ENCODE assay signal across 8 cellular contexts in the genomic region with DNA sequence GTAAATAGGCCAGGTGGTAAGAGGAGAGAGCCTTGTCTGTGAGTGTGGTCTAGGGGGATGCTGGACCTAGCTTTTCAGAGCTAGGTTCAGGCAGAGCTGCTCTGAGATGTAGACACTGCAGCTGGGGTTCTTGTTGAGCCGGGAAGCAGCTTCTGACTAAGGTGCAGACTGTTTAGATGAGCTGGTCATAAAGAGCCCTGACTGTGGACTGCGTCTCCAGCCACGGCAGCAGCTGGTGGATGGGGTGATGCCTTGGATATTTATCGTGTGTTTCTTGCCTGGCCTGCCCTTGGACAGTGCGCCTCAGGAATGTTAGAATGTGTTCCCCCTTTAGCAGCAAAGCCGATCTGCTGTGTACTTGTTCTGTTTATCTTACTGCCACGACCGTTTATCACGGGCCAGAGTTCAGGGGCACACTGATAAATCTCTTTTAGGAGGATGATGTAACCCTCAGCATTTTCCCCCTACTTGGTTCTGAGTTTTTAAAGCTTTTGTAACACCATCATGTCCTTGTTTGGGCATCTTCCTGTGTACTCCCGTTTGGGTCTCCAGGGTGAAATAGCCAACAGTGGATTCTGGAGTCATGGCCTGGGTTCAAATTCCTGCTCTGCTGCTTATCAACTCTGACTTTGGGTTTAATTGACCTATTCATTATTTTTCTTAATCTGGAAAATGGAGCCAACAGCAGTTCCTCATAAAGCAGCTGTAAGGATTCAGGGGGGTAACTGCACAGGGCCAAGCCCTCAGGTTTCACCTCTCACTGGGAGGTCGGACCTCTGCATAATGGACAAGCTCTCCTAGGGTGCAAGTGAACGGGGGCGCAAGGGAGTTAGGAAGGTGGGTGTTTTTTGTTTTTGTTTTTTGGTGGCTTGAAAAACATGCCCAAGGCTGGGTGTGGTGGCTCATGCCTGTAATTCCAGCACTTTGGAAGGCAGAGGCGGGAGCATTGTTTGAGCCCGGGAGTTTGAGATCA. TPM values are rescaled to one million over a fixed set of nuclear protein-coding genes. Genes with fewer than 3 reads are reported as not detected.
DNase-seq lines count a peak whose midpoint lies in the region; ATAC-seq and TF ChIP-seq lines count a peak whose summit lies in the region.

No MANE protein-coding gene starts in this region.

- H3K36me3 Mint-ChIP-seq in T-helper 2 cell treated with Interferon-gamma antibody and Interleukin-4, amounts not matched to agents 5 μg/mL and 100 μg/mL, for 36 hours (ENCODE audit: low read depth), result no peaks in the 10 kb centered on the region

- H3K9me3 ChIP-seq in ascending aorta, result no peaks in the 10 kb centered on the region
- H3K9me3 ChIP-seq in thoracic aorta, result no peaks in the 10 kb centered on the region

- H3K4me3 ChIP-seq in ascending aorta (peak overlapping the region in 1 of 2 donors; percentile 14), thoracic aorta (peak overlapping the region; percentile 40)

- peak; percentile 45 for ATAC-seq in thoracic aorta (ENCODE audit: insufficient number of reproducible peaks, low FRiP score, low read depth)
- ATAC-seq in HG03280 (IDR thresholded peaks at IDR 0.05; ENCODE audit: unreplicated experiment), result no peak

- peaks cover 4% of the 10 kb centered on the region for H3K4me1 Mint-ChIP-seq in T-helper 2 cell treated with Interferon-gamma antibody and Interleukin-4, amounts not matched to agents 5 μg/mL and 100 μg/mL, for 36 hours (ENCODE audit: low read depth)

- no peak overlapping the region for H3K27ac Mint-ChIP-seq in T-helper 2 cell treated with Interferon-gamma antibody and Interleukin-4, amounts not matched to agents 5 μg/mL and 100 μg/mL, for 36 hours

- H3K27ac ChIP-seq in ascending aorta (peak overlapping the region; percentile 72 to 86), thoracic aorta (peak overlapping the region; percentile 76 to 77)

- no peaks in the 10 kb centered on the region for H3K27me3 Mint-ChIP-seq in T-helper 2 cell treated with Interferon-gamma antibody and Interleukin-4, amounts not matched to agents 5 μg/mL and 100 μg/mL, for 36 hours (ENCODE audit: low read depth)

- DNase-seq in HuH-7 (ENCODE audit: low spot score) (peak; percentile 17), ascending aorta (ENCODE audit: low spot score in 2 of 2) (peak in 1 of 2 donors; percentile 79), iris pigment epithelial cell (ENCODE audit: low read depth) (peak; percentile 97), thoracic aorta (ENCODE audit: low spot score) (no peak), occipital lobe (lab: John Stamatoyannopoulos, UW) (no peak), superior temporal gyrus (ENCODE audit: extremely low spot score) (no peak)
- no peak for DNase-seq in T-helper 2 cell treated with Interferon-gamma antibody and Interleukin-4, amounts not matched to agents 5 μg/mL and 100 μg/mL, for 36 hours (ENCODE audit: low spot score)

- peaks cover 8 to 51% of the 10 kb centered on the region in 2 donors for H3K4me1 ChIP-seq in ascending aorta
- H3K4me1 ChIP-seq in thoracic aorta (ENCODE audit: control insufficient read depth in 1 of 2, low read depth in 2 of 2), result peaks cover 17 to 84% of the 10 kb centered on the region in 2 donors

- intact Hi-C loops in ascending aorta (cut with DNase I), result no loop called here

- H3K4me3 Mint-ChIP-seq in T-helper 2 cell treated with Interferon-gamma antibody and Interleukin-4, amounts not matched to agents 5 μg/mL and 100 μg/mL, for 36 hours, result no peak overlapping the region

- H3K9me3 Mint-ChIP-seq in T-helper 2 cell treated with Interferon-gamma antibody and Interleukin-4, amounts not matched to agents 5 μg/mL and 100 μg/mL, for 36 hours, result no peaks in the 10 kb centered on the region

- TF ChIP-seq CTCF in ascending aorta (IDR thresholded peaks at IDR 0.05) (no peak), thoracic aorta (IDR thresholded peaks at IDR 0.05) (no peak)

- H3K36me3 ChIP-seq in ascending aorta, result peaks cover 0 to 4% of the 10 kb centered on the region in 2 donors
- no peaks in the 10 kb centered on the region for H3K36me3 ChIP-seq in thoracic aorta

- no peaks in the 10 kb centered on the region for H3K27me3 ChIP-seq in ascending aorta
- H3K27me3 ChIP-seq in thoracic aorta (replicated peaks; ENCODE audit: insufficient read depth), result no peaks in the 10 kb centered on the region

RNA-seq across cellular contexts. Expression of gene FLNB, which starts 51.4 kb away (rescaled TPM):
- total RNA-seq in ascending aorta (144 TPM), thoracic aorta (100 to 1,000 TPM in 1 of 2 donors, 10 to 100 TPM in 1; 96.9 to 139 TPM), occipital lobe (27.6 TPM)

Comparison
In these comparisons a context has a peak if more than half of its experiments do, and no peak if none do; other contexts are left out.
1. DNase-seq: peak in HuH-7 (single experiment) and iris pigment epithelial cell (single experiment); none in thoracic aorta (single experiment), occipital lobe (single experiment), T-helper 2 cell treated with Interferon-gamma antibody and Interleukin-4, amounts not matched to agents 5 μg/mL and 100 μg/mL, for 36 hours (single experiment) and superior temporal gyrus (single experiment).